Comparison of ENCODE assay signal across 6 cellular contexts in genomic region chr9:117979914-117980313, GRCh38.
"Had no signal": no experiment of that assay in that cellular context is flagged by ENCODE, and none has a peak within 500 bp of the region (broad histone marks: within the 10 kb centered on the region; RNA-seq: fewer than 3 reads in every experiment).

No MANE protein-coding gene starts in this region.

- H3K9ac ChIP-seq: KMS-11 had no signal

- H3K4me3 ChIP-seq: K562 had no signal

- H3K27ac ChIP-seq: HL-60, KMS-11 had no signal

- ATAC-seq: K562 had no signal

- H3K4me2 ChIP-seq: KMS-11 had no signal

- FAIRE-seq: HTR-8/SVneo, K562 had no signal

- DNase-seq: KBM-7, KG1 had no signal
